14 cellular contexts compared by ENCODE assay signal in the genomic region with DNA sequence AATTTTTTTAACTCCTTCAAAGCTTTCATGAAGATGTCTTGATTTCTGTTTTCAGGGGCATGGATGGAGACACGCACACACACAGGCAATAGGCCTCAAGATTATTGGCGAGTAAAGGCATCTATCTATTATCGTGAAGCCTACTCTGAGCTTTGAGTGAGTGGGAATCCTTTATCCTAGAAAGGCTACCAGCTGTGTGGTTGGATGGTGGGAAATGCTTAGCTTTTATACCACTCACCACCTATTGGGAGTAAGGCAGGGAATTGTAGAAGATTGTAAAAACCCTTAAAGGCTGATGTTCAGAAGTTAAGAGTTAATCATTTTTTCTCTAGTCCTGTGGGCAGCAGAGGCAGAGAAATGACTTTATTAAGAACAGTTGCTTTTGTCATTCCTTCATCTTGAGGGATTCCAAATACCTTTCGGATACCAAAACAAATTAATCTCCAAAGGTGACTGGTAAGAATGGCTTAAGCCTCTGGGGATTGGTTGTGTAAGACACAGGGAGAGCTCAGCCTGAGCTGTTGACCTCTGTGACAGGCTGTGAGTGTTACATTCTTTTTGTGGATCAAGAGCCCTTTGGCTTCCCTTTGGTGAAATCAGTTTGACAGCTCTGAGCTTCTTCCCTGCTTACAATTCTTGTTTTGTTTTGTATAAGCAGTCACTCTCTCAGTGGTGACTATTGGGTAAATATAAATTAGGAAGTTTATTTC. TPM values are rescaled to one million over a fixed set of nuclear protein-coding genes. Genes with fewer than 3 reads are reported as not detected.
DNase-seq lines count a peak whose midpoint lies in the region; ATAC-seq and TF ChIP-seq lines count a peak whose summit lies in the region.
"Had no signal": no experiment of that assay in that cellular context is flagged by ENCODE, and none has a peak within 500 bp of the region (broad histone marks: within the 10 kb centered on the region; RNA-seq: fewer than 3 reads in every experiment).

No MANE protein-coding gene starts in this region.

- H3K4me1 ChIP-seq in right atrium auricular region (peaks cover 0 to 51% of the 10 kb centered on the region in 2 donors), ovary (ENCODE audit: insufficient read depth) (no peaks in the 10 kb centered on the region)

- no peak for TF ChIP-seq CTCF in right atrium auricular region (IDR thresholded peaks at IDR 0.05)
- no peak for TF ChIP-seq CTCF in ovary (IDR thresholded peaks at IDR 0.05)

- ATAC-seq in sciatic nerve = peak; percentile 44
- ATAC-seq: PC-3 had no signal

- H3K36me3 ChIP-seq in H7 (replicated peaks; ENCODE audit: control insufficient read depth, insufficient read depth, low read length) (no peaks in the 10 kb centered on the region), right atrium auricular region (no peaks in the 10 kb centered on the region), ovary (no peaks in the 10 kb centered on the region)

- TF ChIP-seq EP300 in ovary (IDR thresholded peaks at IDR 0.05) = no peak

- TF ChIP-seq POLR2A in ovary (IDR thresholded peaks at IDR 0.05) = no peak

- H3K27ac ChIP-seq in right atrium auricular region = peak overlapping the region; percentile 37 to 81
- H3K27ac ChIP-seq in ovary = no peak overlapping the region
- H3K27ac ChIP-seq: coronary artery had no signal

- H3K9me3 ChIP-seq in right atrium auricular region = no peaks in the 10 kb centered on the region
- no peaks in the 10 kb centered on the region for H3K9me3 ChIP-seq in ovary

- intact Hi-C loops in sciatic nerve (cut with DNase I) (no loop called here), ovary (cut with DNase I) (no loop called here)

- no peaks in the 10 kb centered on the region for H3K27me3 ChIP-seq in H7 (ENCODE audit: control insufficient read depth, insufficient read depth, low read length)
- H3K27me3 ChIP-seq in right atrium auricular region = no peaks in the 10 kb centered on the region
- H3K27me3 ChIP-seq in ovary = no peaks in the 10 kb centered on the region

- DNase-seq in H7 (peak; percentile 29), amniotic epithelial cell (ENCODE audit: low read depth) (peak; percentile 92), right atrium auricular region (ENCODE audit: low spot score) (no peak), sciatic nerve (ENCODE audit: low spot score) (no peak), cerebellum (ENCODE audit: low spot score) (no peak), HK-2 (ENCODE audit: unreplicated experiment) (no peak), ovary (no peak)
- DNase-seq in activated CD4-positive, alpha-beta T cell treated with anti-CD3 and anti-CD28 coated beads, Interleukin-2, amount 50 U/mL, for 48 hours = no peak
- DNase-seq: activated T-cell treated with anti-CD3 and anti-CD28 coated beads, Interleukin-2, amount 50 U/mL, for 48 hours; DMS 273 treated with DMSO at 0.1 percent for 48 hours; NCI-H146; occipital lobe; PC-3 had no signal

- H3K4me3 ChIP-seq in H7 (ENCODE audit: insufficient read depth, low read depth, low read length) (no peak overlapping the region), right atrium auricular region (no peak overlapping the region), ovary (no peak overlapping the region)
- H3K4me3 ChIP-seq: coronary artery had no signal

- 90 to 96% (median 95%) methylated on average over 4 of the region's 4 CpGs for WGBS in ovary, 3 donors

RNA-seq across cellular contexts. Expression of a gene that starts 33.6 kb away (rescaled TPM):
- total RNA-seq in H7 (2014; rRNA removed; shearing (Covaris generic)) = 26.4 and 34.1 TPM in 2 replicates
- total RNA-seq in right atrium auricular region (10 to 100 TPM; 29.9 to 39.9 TPM), sciatic nerve (41.3 TPM), cerebellum (20.0 TPM), ovary (10 to 100 TPM; 17.3 to 54.6 (median 42.3) TPM)
- polyA plus RNA-seq in ovary = 10 to 100 TPM; 33.0 to 58.7 TPM

Comparison
In these comparisons a context has a peak if more than half of its experiments do, and no peak if none do; other contexts are left out.
1. DNase-seq: peak in H7 (single experiment) and amniotic epithelial cell (single experiment); none in right atrium auricular region (single experiment), sciatic nerve (single experiment), cerebellum (single experiment), HK-2 (single experiment), activated CD4-positive, alpha-beta T cell treated with anti-CD3 and anti-CD28 coated beads, Interleukin-2, amount 50 U/mL, for 48 hours (0 of 2) and ovary (0 of 5).
2. H3K27ac ChIP-seq: peak in right atrium auricular region (2 of 2); none in ovary (0 of 2).